15 cellular contexts compared by ENCODE assay signal in the genomic region with DNA sequence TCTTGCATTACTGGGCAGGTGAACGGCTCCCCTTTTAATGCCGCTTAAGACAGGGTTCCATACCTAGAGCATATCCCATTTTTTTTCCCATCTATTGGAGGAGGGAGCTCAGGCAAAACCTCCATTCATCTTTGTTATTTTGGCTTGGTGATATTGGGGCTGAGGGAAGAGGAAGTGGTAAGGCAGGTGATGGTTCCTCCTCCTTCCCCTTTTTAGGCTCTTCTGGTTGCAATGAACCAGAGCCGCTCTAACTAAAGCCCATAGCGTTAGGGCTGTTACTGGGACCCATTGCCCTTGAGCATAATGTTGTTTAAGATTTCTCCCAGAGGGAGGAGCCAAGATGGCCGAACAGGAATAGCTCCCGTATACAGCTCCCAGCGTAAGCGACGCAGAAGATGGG. TPM values are rescaled to one million over a fixed set of nuclear protein-coding genes. Genes with fewer than 3 reads are reported as not detected.
A peak's percentile ranks its signal among the peaks of the same experiment; 100 is the strongest.
DNase-seq lines count a peak whose midpoint lies in the region; ATAC-seq and TF ChIP-seq lines count a peak whose summit lies in the region.
"Had no signal": no experiment of that assay in that cellular context is flagged by ENCODE, and none has a peak within 500 bp of the region (broad histone marks: within the 10 kb centered on the region; RNA-seq: fewer than 3 reads in every experiment).

No MANE protein-coding gene starts in this region.

- in situ Hi-C loops in gastrocnemius medialis (cut with MboI; ENCODE audit: low sequenced_read_pairs in 4 of 4): no loop called here

- no peak for TF ChIP-seq CTCF in mucosa of descending colon (IDR thresholded peaks at IDR 0.05)
- TF ChIP-seq CTCF in gastrocnemius medialis (IDR thresholded peaks at IDR 0.05 in 4 of 5, conservative IDR thresholded peaks at IDR 0.05 in 1 of 5): no peak

- H3K4me3 ChIP-seq in mucosa of descending colon (no peak overlapping the region), gastrocnemius medialis (no peak overlapping the region)
- H3K4me3 ChIP-seq: body of pancreas, gastroesophageal sphincter, testis had no signal

- no peaks in the 10 kb centered on the region for H3K36me3 ChIP-seq in mucosa of descending colon (ENCODE audit: low read depth)
- no peaks in the 10 kb centered on the region for H3K36me3 ChIP-seq in gastrocnemius medialis
- H3K36me3 ChIP-seq: gastroesophageal sphincter had no signal

- no peak overlapping the region for H3K27ac ChIP-seq in gastrocnemius medialis
- H3K27ac ChIP-seq: body of pancreas, gastroesophageal sphincter, testis had no signal

- no peaks in the 10 kb centered on the region for H3K27me3 ChIP-seq in gastrocnemius medialis
- H3K27me3 ChIP-seq: body of pancreas, gastroesophageal sphincter, testis had no signal

- TF ChIP-seq POLR2A in gastrocnemius medialis (IDR thresholded peaks at IDR 0.05): no peak

- H3K4me1 ChIP-seq in mucosa of descending colon (ENCODE audit: low read depth): no peaks in the 10 kb centered on the region
- no peaks in the 10 kb centered on the region for H3K4me1 ChIP-seq in gastrocnemius medialis
- H3K4me1 ChIP-seq: body of pancreas, gastroesophageal sphincter, testis had no signal

- ATAC-seq in GM19035 (IDR thresholded peaks at IDR 0.05; ENCODE audit: unreplicated experiment) (peak; percentile 85), HG02763 (IDR thresholded peaks at IDR 0.05; ENCODE audit: unreplicated experiment) (peak; percentile 65), mucosa of descending colon (peak; percentile 39), gastrocnemius medialis (no peak), HG03108 (IDR thresholded peaks at IDR 0.05; ENCODE audit: unreplicated experiment) (no peak)
- ATAC-seq: body of pancreas; CD8-positive, alpha-beta T cell; effector memory CD8-positive, alpha-beta T cell; gastroesophageal sphincter; HepG2 had no signal

- H3K9me3 ChIP-seq in mucosa of descending colon (no peaks in the 10 kb centered on the region), gastrocnemius medialis (no peaks in the 10 kb centered on the region)
- H3K9me3 ChIP-seq: body of pancreas, gastroesophageal sphincter, testis had no signal

- DNase-seq in NOMO-1 (lab: John Stamatoyannopoulos, UW; ENCODE audit: unreplicated experiment in 2 of 2): peak; percentile 80
- no peak for DNase-seq in mucosa of descending colon
- DNase-seq in gastrocnemius medialis: no peak
- DNase-seq in NCI-H345 treated with DMSO at 0.1 percent for 48 hours (lab: John Stamatoyannopoulos, UW; ENCODE audit: unreplicated experiment): no peak
- no peak for DNase-seq in NCI-H345 (lab: John Stamatoyannopoulos, UW)
- DNase-seq: activated CD4-positive, alpha-beta T cell treated with anti-CD3 and anti-CD28 coated beads for 4 hours; body of pancreas; CD8-positive, alpha-beta T cell; effector memory CD8-positive, alpha-beta T cell; testis had no signal

- intact Hi-C loops in mucosa of descending colon (cut with DNase I, micrococcal nuclease) (no loop called here), gastrocnemius medialis (cut with DNase I; ENCODE audit: low total_unique reads) (no loop called here)

RNA-seq across cellular contexts. Expression of a gene that starts 21.1 kb away (rescaled TPM):
- total RNA-seq in mucosa of descending colon (1 to 10 TPM in 1 of 3 donors, under 1 TPM in 2; 0.87 to 2.0 (median 0.98) TPM), gastrocnemius medialis (under 1 TPM in 1 of 4 donors, not detected in 3; 0.16 TPM)
- total RNA-seq: HepG2 had no signal

RNA-seq across cellular contexts. Expression of a gene that starts 57.3 kb away (rescaled TPM):
- total RNA-seq in mucosa of descending colon (10 to 100 TPM; 14.4 to 37.9 (median 36.6) TPM), gastrocnemius medialis (10 to 100 TPM; 13.5 to 18.5 (median 14.2) TPM)
- total RNA-seq: HepG2 had no signal

Comparison
In these comparisons a context has a peak if more than half of its experiments do, and no peak if none do; other contexts are left out.
1. ATAC-seq: peak in GM19035 (single experiment), HG02763 (single experiment) and mucosa of descending colon (single experiment); none in gastrocnemius medialis (0 of 2) and HG03108 (single experiment).
2. DNase-seq: peak in NOMO-1 (2 of 2); none in mucosa of descending colon (0 of 3), gastrocnemius medialis (0 of 2), NCI-H345 treated with DMSO at 0.1 percent for 48 hours (single experiment) and NCI-H345 (single experiment).